In the genomic region with DNA sequence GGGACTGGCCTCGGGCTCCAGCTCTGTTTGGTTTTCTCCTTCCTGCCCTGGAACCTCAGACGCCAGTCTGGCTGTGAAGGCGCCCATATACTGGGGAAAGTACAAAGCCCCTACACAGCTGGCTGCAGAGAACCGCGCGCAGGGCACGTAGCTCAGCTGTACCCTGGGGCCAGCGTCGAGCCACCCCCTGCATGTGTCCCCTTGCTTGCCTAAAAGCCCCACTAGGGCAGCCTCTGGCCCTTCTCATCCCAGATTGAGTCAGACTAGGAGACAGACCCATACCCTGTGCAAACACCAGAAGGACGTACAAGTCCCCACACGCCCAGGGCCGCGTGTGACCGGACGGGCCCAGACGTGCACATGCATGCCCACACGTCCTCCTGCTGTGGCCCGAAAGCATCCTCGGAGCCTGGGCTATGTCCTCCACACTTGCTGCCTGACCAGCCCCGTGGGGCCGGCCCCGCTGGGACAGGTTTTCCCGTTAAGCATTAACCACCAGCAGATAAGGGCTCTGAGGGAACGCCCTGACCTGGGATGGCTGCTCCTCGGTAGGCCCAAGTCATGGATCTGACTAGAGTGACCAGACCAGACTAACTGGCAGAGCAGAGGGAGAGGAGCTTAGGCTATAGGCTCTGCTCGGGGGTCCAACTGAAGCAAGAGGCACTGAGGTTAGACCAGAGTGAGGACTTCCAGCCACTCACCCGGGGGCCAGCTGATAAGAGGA, we compare ENCODE assay signal across 1 cellular context.
TF ChIP-seq lines count a peak whose summit lies in the region.

No MANE protein-coding gene starts in this region.

TF ChIP-seq in HepG2, 621 proteins besides CTCF, POLR2A, EP300 and RAD21 (continued from another document):
- TF ChIP-seq, protein P1, sequence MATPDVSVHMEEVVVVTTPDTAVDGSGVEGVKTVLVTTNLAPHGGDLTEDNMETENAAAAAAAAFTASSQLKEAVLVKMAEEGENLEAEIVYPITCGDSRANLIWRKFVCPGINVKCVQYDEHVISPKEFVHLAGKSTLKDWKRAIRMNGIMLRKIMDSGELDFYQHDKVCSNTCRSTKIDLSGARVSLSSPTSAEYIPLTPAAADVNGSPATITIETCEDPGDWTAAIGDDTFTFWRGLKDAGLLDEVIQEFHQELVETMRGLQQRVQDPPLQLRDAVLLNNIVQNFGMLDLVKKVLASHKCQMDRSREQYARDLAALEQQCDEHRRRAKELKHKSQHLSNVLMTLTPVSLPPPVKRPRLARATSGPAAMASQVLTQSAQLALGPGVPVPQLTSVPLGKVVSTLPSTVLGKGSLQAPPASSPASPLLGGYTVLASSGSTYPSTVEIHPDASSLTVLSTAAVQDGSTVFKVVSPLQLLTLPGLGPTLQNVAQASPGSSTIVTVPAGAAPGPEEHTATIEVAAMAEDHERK (CRISPR knock-in tag; IDR thresholded peaks at IDR 0.05; ENCODE audit: low read depth) = no peak
- TF ChIP-seq GPN1 (CRISPR knock-in tag; IDR thresholded peaks at IDR 0.05; ENCODE audit: borderline replicate concordance) (no peak), FOSL2 (CRISPR knock-in tag; IDR thresholded peaks at IDR 0.05) (peak; percentile 33)
